In genomic region chr1:196558424-196558823, GRCh38 we compare ENCODE assay signal across 8 cellular contexts. TPM values are rescaled to one million over a fixed set of nuclear protein-coding genes. Genes with fewer than 3 reads are reported as not detected.
DNase-seq lines count a peak whose midpoint lies in the region; ATAC-seq lines count a peak whose summit lies in the region.

No MANE protein-coding gene starts in this region.

- no peak overlapping the region for H2AFZ ChIP-seq in mesenchymal stem cell (ENCODE audit: low read depth, low read length)

- H3K4me2 ChIP-seq in mesenchymal stem cell (ENCODE audit: low read length, poor library complexity, severe bottlenecking) = no peak overlapping the region

- peaks cover 4% of the 10 kb centered on the region for H3K79me1 ChIP-seq in mesenchymal stem cell (replicated peaks; ENCODE audit: low read length, poor library complexity, severe bottlenecking)

- H3K23ac ChIP-seq in mesenchymal stem cell (ENCODE audit: low read length in 2 of 2) = no peak overlapping the region

- peak; percentile 81 for ATAC-seq in HG03520 (IDR thresholded peaks at IDR 0.05; ENCODE audit: unreplicated experiment)

- no peaks in the 10 kb centered on the region for H3K4me1 ChIP-seq in mesenchymal stem cell (ENCODE audit: control insufficient read depth, insufficient read depth, low read depth, low read length)

- no peaks in the 10 kb centered on the region for H3K27me3 ChIP-seq in mesenchymal stem cell (ENCODE audit: control insufficient read depth in 1 of 2, insufficient read depth in 1 of 2, low read length in 2 of 2)

- intact Hi-C loops in head of caudate nucleus (cut with DNase I) = no loop called here

- H3K14ac ChIP-seq in mesenchymal stem cell (ENCODE audit: low read length in 2 of 2) = no peak overlapping the region

- H3K18ac ChIP-seq in mesenchymal stem cell (ENCODE audit: low read depth in 1 of 2, low read length in 2 of 2) = no peak overlapping the region

- H2BK15ac ChIP-seq in mesenchymal stem cell (ENCODE audit: low read depth, poor library complexity, severe bottlenecking) = no peak overlapping the region

- peak overlapping the region; percentile 88 for H3K9ac ChIP-seq in mesenchymal stem cell (ENCODE audit: low read length)

- DNase-seq in ELR (ENCODE audit: low read depth) = peak; percentile 80
- peak; percentile 24 for DNase-seq in brain pericyte (ENCODE audit: low read depth, low spot score)
- peak; percentile 90 for DNase-seq in mesenchymal stem cell
- DNase-seq in GF-D8 (lab: John Stamatoyannopoulos, UW) = no peak
- DNase-seq in head of caudate nucleus = no peak
- no peak for DNase-seq in DMS153 (lab: John Stamatoyannopoulos, UW)
- DNase-seq in NCI-H1694 treated with DMSO at 0.1 percent for 48 hours (lab: John Stamatoyannopoulos, UW) = no peak

- H2BK12ac ChIP-seq in mesenchymal stem cell (ENCODE audit: low read length in 2 of 2) = no peak overlapping the region

- peak overlapping the region in 1 of 2 experiments; percentile 76 for H3K4me3 ChIP-seq in mesenchymal stem cell (ENCODE audit: insufficient read depth in 1 of 2, low read depth in 1 of 2, low read length in 2 of 2)

- H3K36me3 ChIP-seq in mesenchymal stem cell (ENCODE audit: control insufficient read depth in 1 of 2, insufficient read depth in 2 of 2, low read depth in 1 of 2, low read length in 2 of 2) = no peaks in the 10 kb centered on the region

- H2BK5ac ChIP-seq in mesenchymal stem cell (ENCODE audit: low read depth, low read length, poor library complexity, severe bottlenecking) = no peak overlapping the region

- H3K9me3 ChIP-seq in mesenchymal stem cell (ENCODE audit: control insufficient read depth, low read length) = peaks cover 10% of the 10 kb centered on the region

- no peak overlapping the region for H3K4ac ChIP-seq in mesenchymal stem cell (ENCODE audit: low read depth in 1 of 2, low read length in 2 of 2)

- WGBS in mesenchymal stem cell = 0% methylated on average over 2 of the region's 2 CpGs

- no peak overlapping the region for H2AK5ac ChIP-seq in mesenchymal stem cell (ENCODE audit: low read length, severe bottlenecking)

- H4K8ac ChIP-seq in mesenchymal stem cell (ENCODE audit: low read length) = no peak overlapping the region

- H4K91ac ChIP-seq in mesenchymal stem cell (ENCODE audit: low read length) = no peak overlapping the region

- H3K27ac ChIP-seq in mesenchymal stem cell (ENCODE audit: low read length, poor library complexity, severe bottlenecking) = no peak overlapping the region

- H2BK120ac ChIP-seq in mesenchymal stem cell (ENCODE audit: low read depth, low read length) = no peak overlapping the region

RNA-seq across cellular contexts. Expression of gene KCNT2, which starts 49.8 kb away (rescaled TPM):
- 2.4 TPM for polyA plus RNA-seq in mesenchymal stem cell (2013, experiment 1 of 2)
- 2.8 TPM for polyA plus RNA-seq in mesenchymal stem cell (2013, experiment 2 of 2)

Comparison
In these comparisons a context has a peak if more than half of its experiments do, and no peak if none do; other contexts are left out.
1. DNase-seq: peak in ELR (single experiment), brain pericyte (single experiment) and mesenchymal stem cell (single experiment); none in GF-D8 (single experiment), head of caudate nucleus (0 of 42), DMS153 (single experiment) and NCI-H1694 treated with DMSO at 0.1 percent for 48 hours (single experiment).